Comparison of ENCODE assay signal across 1 cellular context in genomic region chr9:112279501-112279900, GRCh38.
TF ChIP-seq lines count a peak whose summit lies in the region.

No MANE protein-coding gene starts in this region.

TF ChIP-seq in GM23338, 12 proteins besides CTCF, POLR2A, EP300 and RAD21 (continued from another document):
- TF ChIP-seq, protein P1, sequence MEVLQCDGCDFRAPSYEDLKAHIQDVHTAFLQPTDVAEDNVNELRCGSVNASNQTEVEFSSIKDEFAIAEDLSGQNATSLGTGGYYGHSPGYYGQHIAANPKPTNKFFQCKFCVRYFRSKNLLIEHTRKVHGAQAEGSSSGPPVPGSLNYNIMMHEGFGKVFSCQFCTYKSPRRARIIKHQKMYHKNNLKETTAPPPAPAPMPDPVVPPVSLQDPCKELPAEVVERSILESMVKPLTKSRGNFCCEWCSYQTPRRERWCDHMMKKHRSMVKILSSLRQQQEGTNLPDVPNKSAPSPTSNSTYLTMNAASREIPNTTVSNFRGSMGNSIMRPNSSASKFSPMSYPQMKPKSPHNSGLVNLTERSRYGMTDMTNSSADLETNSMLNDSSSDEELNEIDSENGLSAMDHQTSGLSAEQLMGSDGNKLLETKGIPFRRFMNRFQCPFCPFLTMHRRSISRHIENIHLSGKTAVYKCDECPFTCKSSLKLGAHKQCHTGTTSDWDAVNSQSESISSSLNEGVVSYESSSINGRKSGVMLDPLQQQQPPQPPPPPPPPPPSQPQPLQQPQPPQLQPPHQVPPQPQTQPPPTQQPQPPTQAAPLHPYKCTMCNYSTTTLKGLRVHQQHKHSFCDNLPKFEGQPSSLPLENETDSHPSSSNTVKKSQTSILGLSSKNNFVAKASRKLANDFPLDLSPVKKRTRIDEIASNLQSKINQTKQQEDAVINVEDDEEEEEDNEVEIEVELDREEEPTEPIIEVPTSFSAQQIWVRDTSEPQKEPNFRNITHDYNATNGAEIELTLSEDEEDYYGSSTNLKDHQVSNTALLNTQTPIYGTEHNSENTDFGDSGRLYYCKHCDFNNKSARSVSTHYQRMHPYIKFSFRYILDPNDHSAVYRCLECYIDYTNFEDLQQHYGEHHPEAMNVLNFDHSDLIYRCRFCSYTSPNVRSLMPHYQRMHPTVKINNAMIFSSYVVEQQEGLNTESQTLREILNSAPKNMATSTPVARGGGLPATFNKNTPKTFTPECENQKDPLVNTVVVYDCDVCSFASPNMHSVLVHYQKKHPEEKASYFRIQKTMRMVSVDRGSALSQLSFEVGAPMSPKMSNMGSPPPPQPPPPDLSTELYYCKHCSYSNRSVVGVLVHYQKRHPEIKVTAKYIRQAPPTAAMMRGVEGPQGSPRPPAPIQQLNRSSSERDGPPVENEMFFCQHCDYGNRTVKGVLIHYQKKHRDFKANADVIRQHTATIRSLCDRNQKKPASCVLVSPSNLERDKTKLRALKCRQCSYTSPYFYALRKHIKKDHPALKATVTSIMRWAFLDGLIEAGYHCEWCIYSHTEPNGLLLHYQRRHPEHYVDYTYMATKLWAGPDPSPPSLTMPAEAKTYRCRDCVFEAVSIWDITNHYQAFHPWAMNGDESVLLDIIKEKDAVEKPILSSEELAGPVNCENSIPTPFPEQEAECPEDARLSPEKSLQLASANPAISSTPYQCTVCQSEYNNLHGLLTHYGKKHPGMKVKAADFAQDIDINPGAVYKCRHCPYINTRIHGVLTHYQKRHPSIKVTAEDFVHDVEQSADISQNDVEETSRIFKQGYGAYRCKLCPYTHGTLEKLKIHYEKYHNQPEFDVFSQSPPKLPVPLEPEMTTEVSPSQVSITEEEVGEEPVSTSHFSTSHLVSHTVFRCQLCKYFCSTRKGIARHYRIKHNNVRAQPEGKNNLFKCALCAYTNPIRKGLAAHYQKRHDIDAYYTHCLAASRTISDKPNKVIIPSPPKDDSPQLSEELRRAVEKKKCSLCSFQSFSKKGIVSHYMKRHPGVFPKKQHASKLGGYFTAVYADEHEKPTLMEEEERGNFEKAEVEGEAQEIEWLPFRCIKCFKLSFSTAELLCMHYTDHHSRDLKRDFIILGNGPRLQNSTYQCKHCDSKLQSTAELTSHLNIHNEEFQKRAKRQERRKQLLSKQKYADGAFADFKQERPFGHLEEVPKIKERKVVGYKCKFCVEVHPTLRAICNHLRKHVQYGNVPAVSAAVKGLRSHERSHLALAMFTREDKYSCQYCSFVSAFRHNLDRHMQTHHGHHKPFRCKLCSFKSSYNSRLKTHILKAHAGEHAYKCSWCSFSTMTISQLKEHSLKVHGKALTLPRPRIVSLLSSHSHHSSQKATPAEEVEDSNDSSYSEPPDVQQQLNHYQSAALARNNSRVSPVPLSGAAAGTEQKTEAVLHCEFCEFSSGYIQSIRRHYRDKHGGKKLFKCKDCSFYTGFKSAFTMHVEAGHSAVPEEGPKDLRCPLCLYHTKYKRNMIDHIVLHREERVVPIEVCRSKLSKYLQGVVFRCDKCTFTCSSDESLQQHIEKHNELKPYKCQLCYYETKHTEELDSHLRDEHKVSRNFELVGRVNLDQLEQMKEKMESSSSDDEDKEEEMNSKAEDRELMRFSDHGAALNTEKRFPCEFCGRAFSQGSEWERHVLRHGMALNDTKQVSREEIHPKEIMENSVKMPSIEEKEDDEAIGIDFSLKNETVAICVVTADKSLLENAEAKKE (CRISPR knock-in tag; IDR thresholded peaks at IDR 0.05): no peak
- TF ChIP-seq EZH2phosphoT487 (IDR thresholded peaks at IDR 0.05; ENCODE audit: unreplicated experiment): no peak
- TF ChIP-seq JUNB (IDR thresholded peaks at IDR 0.05; ENCODE audit: unreplicated experiment): no peak
- no peak for TF ChIP-seq CREB1 (CRISPR knock-in tag; IDR thresholded peaks at IDR 0.05; ENCODE audit: low read depth)
- no peak for TF ChIP-seq STAT1 (IDR thresholded peaks at IDR 0.05; ENCODE audit: unreplicated experiment)
- TF ChIP-seq, protein P2, sequence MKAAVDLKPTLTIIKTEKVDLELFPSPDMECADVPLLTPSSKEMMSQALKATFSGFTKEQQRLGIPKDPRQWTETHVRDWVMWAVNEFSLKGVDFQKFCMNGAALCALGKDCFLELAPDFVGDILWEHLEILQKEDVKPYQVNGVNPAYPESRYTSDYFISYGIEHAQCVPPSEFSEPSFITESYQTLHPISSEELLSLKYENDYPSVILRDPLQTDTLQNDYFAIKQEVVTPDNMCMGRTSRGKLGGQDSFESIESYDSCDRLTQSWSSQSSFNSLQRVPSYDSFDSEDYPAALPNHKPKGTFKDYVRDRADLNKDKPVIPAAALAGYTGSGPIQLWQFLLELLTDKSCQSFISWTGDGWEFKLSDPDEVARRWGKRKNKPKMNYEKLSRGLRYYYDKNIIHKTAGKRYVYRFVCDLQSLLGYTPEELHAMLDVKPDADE (IDR thresholded peaks at IDR 0.05): no peak
- no peak for TF ChIP-seq ZNF114 (CRISPR knock-in tag; IDR thresholded peaks at IDR 0.05)
- TF ChIP-seq NANOG (IDR thresholded peaks at IDR 0.05; ENCODE audit: borderline replicate concordance): no peak
- TF ChIP-seq ZNF331 (CRISPR knock-in tag; IDR thresholded peaks at IDR 0.05; ENCODE audit: low read depth): no peak
